In the genomic region with DNA sequence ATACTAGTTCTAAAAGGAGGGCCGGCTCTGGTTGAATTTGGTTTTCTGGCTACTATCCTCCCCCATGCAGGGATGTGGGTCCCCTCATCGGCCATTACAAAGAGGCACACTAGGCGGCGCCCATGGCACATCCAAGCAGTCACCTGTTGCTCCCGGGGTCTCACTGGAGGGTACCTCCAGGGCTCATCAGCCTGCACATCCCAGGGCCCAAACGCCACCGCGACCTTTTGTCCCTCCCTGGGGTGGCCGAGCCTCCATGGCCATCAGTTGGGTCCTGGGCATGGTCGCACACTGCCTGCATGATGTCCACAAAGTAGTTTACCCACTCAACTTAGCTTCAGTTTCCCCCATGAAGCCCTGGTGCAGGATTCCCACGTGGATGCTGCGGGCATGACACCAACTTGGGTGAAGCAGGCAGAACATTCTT, we compare ENCODE assay signal across 1 cellular context.
TF ChIP-seq lines count a peak whose summit lies in the region.

No MANE protein-coding gene starts in this region.

TF ChIP-seq in HEK293, 187 proteins besides CTCF, POLR2A, EP300 and RAD21 (continued from another document):
- TF ChIP-seq, protein P1, sequence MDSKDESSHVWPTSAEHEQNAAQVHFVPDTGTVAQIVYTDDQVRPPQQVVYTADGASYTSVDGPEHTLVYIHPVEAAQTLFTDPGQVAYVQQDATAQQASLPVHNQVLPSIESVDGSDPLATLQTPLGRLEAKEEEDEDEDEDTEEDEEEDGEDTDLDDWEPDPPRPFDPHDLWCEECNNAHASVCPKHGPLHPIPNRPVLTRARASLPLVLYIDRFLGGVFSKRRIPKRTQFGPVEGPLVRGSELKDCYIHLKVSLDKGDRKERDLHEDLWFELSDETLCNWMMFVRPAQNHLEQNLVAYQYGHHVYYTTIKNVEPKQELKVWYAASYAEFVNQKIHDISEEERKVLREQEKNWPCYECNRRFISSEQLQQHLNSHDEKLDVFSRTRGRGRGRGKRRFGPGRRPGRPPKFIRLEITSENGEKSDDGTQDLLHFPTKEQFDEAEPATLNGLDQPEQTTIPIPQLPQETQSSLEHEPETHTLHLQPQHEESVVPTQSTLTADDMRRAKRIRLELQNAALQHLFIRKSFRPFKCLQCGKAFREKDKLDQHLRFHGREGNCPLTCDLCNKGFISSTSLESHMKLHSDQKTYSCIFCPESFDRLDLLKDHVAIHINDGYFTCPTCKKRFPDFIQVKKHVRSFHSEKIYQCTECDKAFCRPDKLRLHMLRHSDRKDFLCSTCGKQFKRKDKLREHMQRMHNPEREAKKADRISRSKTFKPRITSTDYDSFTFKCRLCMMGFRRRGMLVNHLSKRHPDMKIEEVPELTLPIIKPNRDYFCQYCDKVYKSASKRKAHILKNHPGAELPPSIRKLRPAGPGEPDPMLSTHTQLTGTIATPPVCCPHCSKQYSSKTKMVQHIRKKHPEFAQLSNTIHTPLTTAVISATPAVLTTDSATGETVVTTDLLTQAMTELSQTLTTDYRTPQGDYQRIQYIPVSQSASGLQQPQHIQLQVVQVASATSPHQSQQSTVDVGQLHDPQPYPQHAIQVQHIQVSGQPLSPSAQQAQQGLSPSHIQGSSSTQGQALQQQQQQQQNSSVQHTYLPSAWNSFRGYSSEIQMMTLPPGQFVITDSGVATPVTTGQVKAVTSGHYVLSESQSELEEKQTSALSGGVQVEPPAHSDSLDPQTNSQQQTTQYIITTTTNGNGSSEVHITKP (tag by site-specific recombination; IDR thresholded peaks at IDR 0.05), result peak; percentile 53; the same call in 1 of the 2 replicates
- no peak for TF ChIP-seq ZNF768 (tag by site-specific recombination; IDR thresholded peaks at IDR 0.05)
- TF ChIP-seq, protein P2, sequence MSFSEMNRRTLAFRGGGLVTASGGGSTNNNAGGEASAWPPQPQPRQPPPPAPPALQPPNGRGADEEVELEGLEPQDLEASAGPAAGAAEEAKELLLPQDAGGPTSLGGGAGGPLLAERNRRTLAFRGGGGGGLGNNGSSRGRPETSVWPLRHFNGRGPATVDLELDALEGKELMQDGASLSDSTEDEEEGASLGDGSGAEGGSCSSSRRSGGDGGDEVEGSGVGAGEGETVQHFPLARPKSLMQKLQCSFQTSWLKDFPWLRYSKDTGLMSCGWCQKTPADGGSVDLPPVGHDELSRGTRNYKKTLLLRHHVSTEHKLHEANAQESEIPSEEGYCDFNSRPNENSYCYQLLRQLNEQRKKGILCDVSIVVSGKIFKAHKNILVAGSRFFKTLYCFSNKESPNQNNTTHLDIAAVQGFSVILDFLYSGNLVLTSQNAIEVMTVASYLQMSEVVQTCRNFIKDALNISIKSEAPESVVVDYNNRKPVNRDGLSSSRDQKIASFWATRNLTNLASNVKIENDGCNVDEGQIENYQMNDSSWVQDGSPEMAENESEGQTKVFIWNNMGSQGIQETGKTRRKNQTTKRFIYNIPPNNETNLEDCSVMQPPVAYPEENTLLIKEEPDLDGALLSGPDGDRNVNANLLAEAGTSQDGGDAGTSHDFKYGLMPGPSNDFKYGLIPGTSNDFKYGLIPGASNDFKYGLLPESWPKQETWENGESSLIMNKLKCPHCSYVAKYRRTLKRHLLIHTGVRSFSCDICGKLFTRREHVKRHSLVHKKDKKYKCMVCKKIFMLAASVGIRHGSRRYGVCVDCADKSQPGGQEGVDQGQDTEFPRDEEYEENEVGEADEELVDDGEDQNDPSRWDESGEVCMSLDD (tag by site-specific recombination; IDR thresholded peaks at IDR 0.05), result no peak
- peak; percentile 70; the same call in 1 of the 2 replicates for TF ChIP-seq ZFP69B (tag by site-specific recombination; IDR thresholded peaks at IDR 0.05)
- TF ChIP-seq ZNF2 (tag by site-specific recombination; IDR thresholded peaks at IDR 0.05), result peak; percentile 64
- TF ChIP-seq, protein P3, sequence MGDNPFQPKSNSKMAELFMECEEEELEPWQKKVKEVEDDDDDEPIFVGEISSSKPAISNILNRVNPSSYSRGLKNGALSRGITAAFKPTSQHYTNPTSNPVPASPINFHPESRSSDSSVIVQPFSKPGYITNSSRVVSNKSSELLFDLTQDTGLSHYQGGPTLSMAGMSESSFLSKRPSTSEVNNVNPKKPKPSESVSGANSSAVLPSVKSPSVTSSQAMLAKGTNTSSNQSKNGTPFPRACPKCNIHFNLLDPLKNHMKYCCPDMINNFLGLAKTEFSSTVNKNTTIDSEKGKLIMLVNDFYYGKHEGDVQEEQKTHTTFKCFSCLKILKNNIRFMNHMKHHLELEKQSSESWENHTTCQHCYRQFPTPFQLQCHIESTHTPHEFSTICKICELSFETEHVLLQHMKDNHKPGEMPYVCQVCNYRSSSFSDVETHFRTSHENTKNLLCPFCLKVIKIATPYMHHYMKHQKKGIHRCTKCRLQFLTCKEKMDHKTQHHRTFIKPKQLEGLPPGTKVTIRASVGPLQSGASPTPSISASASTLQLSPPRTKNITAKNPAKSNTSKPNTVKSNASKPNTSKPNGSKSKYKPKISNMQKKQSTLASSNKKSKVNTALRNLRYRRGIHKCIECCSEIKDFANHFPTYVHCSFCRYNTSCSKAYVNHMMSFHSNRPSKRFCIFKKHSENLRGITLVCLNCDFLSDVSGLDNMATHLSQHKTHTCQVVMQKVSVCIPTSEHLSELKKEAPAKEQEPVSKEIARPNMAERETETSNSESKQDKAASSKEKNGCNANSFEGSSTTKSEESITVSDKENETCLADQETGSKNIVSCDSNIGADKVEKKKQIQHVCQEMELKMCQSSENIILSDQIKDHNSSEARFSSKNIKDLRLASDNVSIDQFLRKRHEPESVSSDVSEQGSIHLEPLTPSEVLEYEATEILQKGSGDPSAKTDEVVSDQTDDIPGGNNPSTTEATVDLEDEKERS (tag by site-specific recombination; IDR thresholded peaks at IDR 0.05), result no peak
- TF ChIP-seq ZNF654 (tag by site-specific recombination; IDR thresholded peaks at IDR 0.05; ENCODE audit: low read depth), result peak; percentile 53
- TF ChIP-seq, protein P4, sequence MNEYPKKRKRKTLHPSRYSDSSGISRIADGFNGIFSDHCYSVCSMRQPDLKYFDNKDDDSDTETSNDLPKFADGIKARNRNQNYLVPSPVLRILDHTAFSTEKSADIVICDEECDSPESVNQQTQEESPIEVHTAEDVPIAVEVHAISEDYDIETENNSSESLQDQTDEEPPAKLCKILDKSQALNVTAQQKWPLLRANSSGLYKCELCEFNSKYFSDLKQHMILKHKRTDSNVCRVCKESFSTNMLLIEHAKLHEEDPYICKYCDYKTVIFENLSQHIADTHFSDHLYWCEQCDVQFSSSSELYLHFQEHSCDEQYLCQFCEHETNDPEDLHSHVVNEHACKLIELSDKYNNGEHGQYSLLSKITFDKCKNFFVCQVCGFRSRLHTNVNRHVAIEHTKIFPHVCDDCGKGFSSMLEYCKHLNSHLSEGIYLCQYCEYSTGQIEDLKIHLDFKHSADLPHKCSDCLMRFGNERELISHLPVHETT (tag by site-specific recombination; IDR thresholded peaks at IDR 0.05), result no peak
- no peak for TF ChIP-seq OVOL3 (tag by site-specific recombination; IDR thresholded peaks at IDR 0.05)
- TF ChIP-seq, protein P5, sequence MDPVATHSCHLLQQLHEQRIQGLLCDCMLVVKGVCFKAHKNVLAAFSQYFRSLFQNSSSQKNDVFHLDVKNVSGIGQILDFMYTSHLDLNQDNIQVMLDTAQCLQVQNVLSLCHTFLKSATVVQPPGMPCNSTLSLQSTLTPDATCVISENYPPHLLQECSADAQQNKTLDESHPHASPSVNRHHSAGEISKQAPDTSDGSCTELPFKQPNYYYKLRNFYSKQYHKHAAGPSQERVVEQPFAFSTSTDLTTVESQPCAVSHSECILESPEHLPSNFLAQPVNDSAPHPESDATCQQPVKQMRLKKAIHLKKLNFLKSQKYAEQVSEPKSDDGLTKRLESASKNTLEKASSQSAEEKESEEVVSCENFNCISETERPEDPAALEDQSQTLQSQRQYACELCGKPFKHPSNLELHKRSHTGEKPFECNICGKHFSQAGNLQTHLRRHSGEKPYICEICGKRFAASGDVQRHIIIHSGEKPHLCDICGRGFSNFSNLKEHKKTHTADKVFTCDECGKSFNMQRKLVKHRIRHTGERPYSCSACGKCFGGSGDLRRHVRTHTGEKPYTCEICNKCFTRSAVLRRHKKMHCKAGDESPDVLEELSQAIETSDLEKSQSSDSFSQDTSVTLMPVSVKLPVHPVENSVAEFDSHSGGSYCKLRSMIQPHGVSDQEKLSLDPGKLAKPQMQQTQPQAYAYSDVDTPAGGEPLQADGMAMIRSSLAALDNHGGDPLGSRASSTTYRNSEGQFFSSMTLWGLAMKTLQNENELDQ (tag by site-specific recombination; IDR thresholded peaks at IDR 0.05; ENCODE audit: low read depth), result no peak
- peak; percentile 67; the same call in 1 of the 2 replicates for TF ChIP-seq ZBTB48 (tag by site-specific recombination; IDR thresholded peaks at IDR 0.05)
TF ChIP-seq in HEK293: peak in this region for 11.
